In genomic region chr22:41380993-41381328, GRCh38 we compare ENCODE assay signal across 8 cellular contexts. TPM values are rescaled to one million over a fixed set of nuclear protein-coding genes. Genes with fewer than 3 reads are reported as not detected.
DNase-seq lines count a peak whose midpoint lies in the region; ATAC-seq and TF ChIP-seq lines count a peak whose summit lies in the region.

No MANE protein-coding gene starts in this region.

- H3K27ac ChIP-seq in right lobe of liver = peak overlapping the region; percentile 87 to 96 (median 91)
- peak overlapping the region; percentile 64 for H3K27ac ChIP-seq in thymus (ENCODE audit: low read depth)

- H3K27me3 ChIP-seq in right lobe of liver = no peaks in the 10 kb centered on the region
- H3K27me3 ChIP-seq in thymus (ENCODE audit: control insufficient read depth, insufficient read depth) = no peaks in the 10 kb centered on the region

- TF ChIP-seq POLR2A in right lobe of liver (IDR thresholded peaks at IDR 0.05) = peak; percentile 32

- H3K4me1 Mint-ChIP-seq in HFFc6 (ENCODE audit: low read depth) = peaks cover 32% of the 10 kb centered on the region

- no peaks in the 10 kb centered on the region for H3K36me3 Mint-ChIP-seq in HFFc6 (ENCODE audit: low read depth)

- H3K4me1 ChIP-seq in right lobe of liver = peaks cover 0 to 23% (median 2%) of the 10 kb centered on the region in 4 donors
- peaks cover 8% of the 10 kb centered on the region for H3K4me1 ChIP-seq in thymus (ENCODE audit: control insufficient read depth, insufficient read depth, low read length)

- H3K36me3 ChIP-seq in right lobe of liver (no peaks in the 10 kb centered on the region), thymus (ENCODE audit: control insufficient read depth, insufficient read depth) (no peaks in the 10 kb centered on the region)

- H3K27ac Mint-ChIP-seq in HFFc6 = peak overlapping the region; percentile 99

- H3K9me3 Mint-ChIP-seq in HFFc6 = no peaks in the 10 kb centered on the region

- peak overlapping the region; percentile 34 to 94 (median 63) for H3K4me3 ChIP-seq in right lobe of liver
- peak overlapping the region; percentile 85 for H3K4me3 ChIP-seq in thymus (ENCODE audit: low read length)

- H3K9me3 ChIP-seq in right lobe of liver = no peaks in the 10 kb centered on the region
- no peaks in the 10 kb centered on the region for H3K9me3 ChIP-seq in thymus (ENCODE audit: control insufficient read depth)

- H3K27me3 Mint-ChIP-seq in HFFc6 (ENCODE audit: insufficient read depth) = peaks cover 5% of the 10 kb centered on the region

- DNase-seq in activated CD4-positive, CD25-positive, alpha-beta regulatory T cell (lab: John Stamatoyannopoulos, UW) = no peak
- peak; percentile 70 for DNase-seq in HFFc6
- DNase-seq in NCI-H2196 (lab: John Stamatoyannopoulos, UW; ENCODE audit: unreplicated experiment) = peak; percentile 71
- DNase-seq in cerebellar cortex (ENCODE audit: low spot score) = peak; percentile 72
- no peak for DNase-seq in right lobe of liver
- no peak for DNase-seq in DMS79 treated with DMSO at 0.1 percent for 48 hours (lab: John Stamatoyannopoulos, UW)

- TF ChIP-seq CTCF in HFFc6 (IDR thresholded peaks at IDR 0.05) (no peak), right lobe of liver (IDR thresholded peaks at IDR 0.05) (no peak)

- intact Hi-C loops in right lobe of liver (cut with DNase I) = no loop called here

- no CpG with 5 or more reads among the region's 22 CpGs for WGBS in right lobe of liver (ENCODE audit: insufficient coverage, low coverage, low lambda C conversion rate, missing lambda C conversion rate)
- 6% methylated on average over 22 of the region's 22 CpGs for WGBS in thymus

- H3K4me3 Mint-ChIP-seq in HFFc6 = peak overlapping the region; percentile 88

- peak; percentile 0 to 2 for ATAC-seq in activated CD4-positive, CD25-positive, alpha-beta regulatory T cell treated with anti-CD3 and anti-CD28 coated beads, Interleukin-2, amount 50 U/mL, for 24 hours
- ATAC-seq in right lobe of liver = peak; percentile 65 to 72 (median 67)

RNA-seq across cellular contexts. Expression of gene TEF, which starts 0.8 kb away (rescaled TPM):
- total RNA-seq in HFFc6 (2021; fragmentation: NEBNext Ultra II Directional; extraction: Animal tissue kit (Norgen Biotek cat#: 25700)) = 10 to 100 TPM in 2 of 6 experiments, 1 to 10 TPM in 4; 7.4 to 10.6 (median 9.4) TPM
- 10 to 100 TPM in 4 of 6 experiments, 1 to 10 TPM in 2; 6.1 to 28.9 (median 15.5) TPM for total RNA-seq in right lobe of liver
- 5.4 TPM for polyA plus RNA-seq in thymus

Comparison
In these comparisons a context has a peak if more than half of its experiments do, and no peak if none do; other contexts are left out.
1. DNase-seq: peak in HFFc6 (single experiment), NCI-H2196 (single experiment) and cerebellar cortex (single experiment); none in activated CD4-positive, CD25-positive, alpha-beta regulatory T cell (0 of 4), right lobe of liver (0 of 3) and DMS79 treated with DMSO at 0.1 percent for 48 hours (single experiment).